1 cellular context compared by ENCODE assay signal in genomic region chr21:43364851-43365424, GRCh38.
TF ChIP-seq lines count a peak whose summit lies in the region.

No MANE protein-coding gene starts in this region.

TF ChIP-seq in K562, 482 proteins besides CTCF, POLR2A, EP300 and RAD21 (continued from another document):
- TF ChIP-seq MLX (CRISPR knock-in tag; conservative IDR thresholded peaks at IDR 0.05) (no peak), SRF (CRISPR knock-in tag; IDR thresholded peaks at IDR 0.05) (no peak), REST (CRISPR knock-in tag; IDR thresholded peaks at IDR 0.05; ENCODE audit: low read depth) (no peak), STAT6 (CRISPR knock-in tag; IDR thresholded peaks at IDR 0.05) (no peak), NFIC (IDR thresholded peaks at IDR 0.05) (peak; percentile 68), RBM39 (optimal IDR thresholded peaks at IDR 0.05; ENCODE audit: low read depth, low read length) (no peak)
